ENCODE assay signal across 8 cellular contexts in genomic region chr6:131628726-131629125, GRCh38. TPM values are rescaled to one million over a fixed set of nuclear protein-coding genes. Genes with fewer than 3 reads are reported as not detected.
DNase-seq lines count a peak whose midpoint lies in the region; ATAC-seq and TF ChIP-seq lines count a peak whose summit lies in the region.

No MANE protein-coding gene starts in this region.

- H3K79me2 ChIP-seq in GM23338 (replicated peaks; ENCODE audit: insufficient read depth) = peaks cover 7% of the 10 kb centered on the region

- H3K9me3 Mint-ChIP-seq in GM23338 = no peaks in the 10 kb centered on the region

- H2AFZ ChIP-seq in GM23338 = peak overlapping the region; percentile 82

- no peak overlapping the region for H3K27ac Mint-ChIP-seq in GM23338

- no peaks in the 10 kb centered on the region for H3K4me1 ChIP-seq in GM23338 (ENCODE audit: insufficient read depth)
- H3K4me1 ChIP-seq in skeletal muscle tissue (ENCODE audit: control insufficient read depth in 3 of 3, insufficient read depth in 3 of 3, low read length in 3 of 3) = peaks cover 5 to 8% (median 7%) of the 10 kb centered on the region in 3 donors

- no peak for DNase-seq in GM23338 (ENCODE audit: low spot score)
- peak; percentile 64 for DNase-seq in SK-MEL-5 (ENCODE audit: low read depth, low spot score)
- peak; percentile 4 for DNase-seq in fibroblast of villous mesenchyme (ENCODE audit: low read depth)
- DNase-seq in NCI-H774 (lab: John Stamatoyannopoulos, UW) = no peak
- DNase-seq in GM10266 (ENCODE audit: extremely low spot score) = no peak

- no peaks in the 10 kb centered on the region for H3K9me3 ChIP-seq in skeletal muscle tissue (ENCODE audit: control insufficient read depth in 3 of 3, low read length in 3 of 3)

- no peaks in the 10 kb centered on the region; the same call in 2 of the 3 replicates for H3K36me3 Mint-ChIP-seq in GM23338 (ENCODE audit: low read depth)

- 0 out of 2 replicates have a peak, but pooled peaks cover 3% of the 10 kb centered on the region for H3F3A ChIP-seq in GM23338 (replicated peaks; ENCODE audit: low read depth)

- H3K4me3 Mint-ChIP-seq in GM23338 = peak overlapping the region; percentile 93; the same call in 2 of the 3 replicates

- H3K9ac ChIP-seq in skeletal muscle tissue (ENCODE audit: low read depth in 1 of 3, low read length in 3 of 3) = peak overlapping the region; percentile 81 to 92 (median 87)

- no peak for TF ChIP-seq CTCF in GM23338 (conservative IDR thresholded peaks at IDR 0.05; ENCODE audit: low read depth in 2 of 2)
- no peak for TF ChIP-seq CTCF in fibroblast of villous mesenchyme (IDR thresholded peaks at IDR 0.05; ENCODE audit: insufficient read depth, low read depth, low read length)
- no peak for TF ChIP-seq CTCF in GM10266 (IDR thresholded peaks at IDR 0.05; ENCODE audit: control insufficient read depth, insufficient read depth, low read depth, missing control alignments)

- peaks cover 6% of the 10 kb centered on the region for H3K4me1 Mint-ChIP-seq in GM23338

- H3K36me3 ChIP-seq in GM23338 (ENCODE audit: insufficient read depth) (no peaks in the 10 kb centered on the region), skeletal muscle tissue (ENCODE audit: control insufficient read depth in 3 of 3, insufficient read depth in 3 of 3, low read length in 3 of 3) (peaks cover 5 to 17% (median 13%) of the 10 kb centered on the region in 3 donors)

- ATAC-seq in GM23338 (no peak), HG03280 (IDR thresholded peaks at IDR 0.05; ENCODE audit: unreplicated experiment) (no peak), HG03196 (IDR thresholded peaks at IDR 0.05; ENCODE audit: unreplicated experiment) (no peak)

- no peaks in the 10 kb centered on the region for H4K20me1 ChIP-seq in GM23338 (replicated peaks; ENCODE audit: insufficient read depth)

- H3K27me3 Mint-ChIP-seq in GM23338 (ENCODE audit: insufficient read depth, low read depth, poor library complexity) = peaks cover 3% of the 10 kb centered on the region

- in situ Hi-C loops in SK-MEL-5 (cut with HindIII; ENCODE audit: low pct_unique_long_range_greater_than_20kb, low sequenced_read_pairs) = no loop called here

- H3K4me3 ChIP-seq in GM23338 (no peak overlapping the region), fibroblast of villous mesenchyme (ENCODE audit: low read depth, low read length) (no peak overlapping the region), skeletal muscle tissue (ENCODE audit: low read length in 3 of 3) (peak overlapping the region; percentile 82 to 91 (median 89))

- no peaks in the 10 kb centered on the region for H3K27me3 ChIP-seq in GM23338 (ENCODE audit: insufficient read depth)
- H3K27me3 ChIP-seq in skeletal muscle tissue (ENCODE audit: control insufficient read depth in 3 of 3, insufficient read depth in 3 of 3, low read length in 3 of 3) = no peaks in the 10 kb centered on the region

- H3K27ac ChIP-seq in GM23338 (ENCODE audit: low read depth) (no peak overlapping the region), skeletal muscle tissue (ENCODE audit: low read depth, low read length) (no peak overlapping the region)

- H3K4me2 ChIP-seq in GM23338 = peak overlapping the region; percentile 49; the same call in 1 of the 2 replicates

- no peaks in the 10 kb centered on the region for H3K9me2 ChIP-seq in GM23338 (ENCODE audit: insufficient read depth)

TF ChIP-seq in GM23338, 12 proteins besides CTCF, POLR2A, EP300 and RAD21 (continues in another document):
- no peak for TF ChIP-seq NANOG (IDR thresholded peaks at IDR 0.05; ENCODE audit: borderline replicate concordance)
- TF ChIP-seq, protein P1, sequence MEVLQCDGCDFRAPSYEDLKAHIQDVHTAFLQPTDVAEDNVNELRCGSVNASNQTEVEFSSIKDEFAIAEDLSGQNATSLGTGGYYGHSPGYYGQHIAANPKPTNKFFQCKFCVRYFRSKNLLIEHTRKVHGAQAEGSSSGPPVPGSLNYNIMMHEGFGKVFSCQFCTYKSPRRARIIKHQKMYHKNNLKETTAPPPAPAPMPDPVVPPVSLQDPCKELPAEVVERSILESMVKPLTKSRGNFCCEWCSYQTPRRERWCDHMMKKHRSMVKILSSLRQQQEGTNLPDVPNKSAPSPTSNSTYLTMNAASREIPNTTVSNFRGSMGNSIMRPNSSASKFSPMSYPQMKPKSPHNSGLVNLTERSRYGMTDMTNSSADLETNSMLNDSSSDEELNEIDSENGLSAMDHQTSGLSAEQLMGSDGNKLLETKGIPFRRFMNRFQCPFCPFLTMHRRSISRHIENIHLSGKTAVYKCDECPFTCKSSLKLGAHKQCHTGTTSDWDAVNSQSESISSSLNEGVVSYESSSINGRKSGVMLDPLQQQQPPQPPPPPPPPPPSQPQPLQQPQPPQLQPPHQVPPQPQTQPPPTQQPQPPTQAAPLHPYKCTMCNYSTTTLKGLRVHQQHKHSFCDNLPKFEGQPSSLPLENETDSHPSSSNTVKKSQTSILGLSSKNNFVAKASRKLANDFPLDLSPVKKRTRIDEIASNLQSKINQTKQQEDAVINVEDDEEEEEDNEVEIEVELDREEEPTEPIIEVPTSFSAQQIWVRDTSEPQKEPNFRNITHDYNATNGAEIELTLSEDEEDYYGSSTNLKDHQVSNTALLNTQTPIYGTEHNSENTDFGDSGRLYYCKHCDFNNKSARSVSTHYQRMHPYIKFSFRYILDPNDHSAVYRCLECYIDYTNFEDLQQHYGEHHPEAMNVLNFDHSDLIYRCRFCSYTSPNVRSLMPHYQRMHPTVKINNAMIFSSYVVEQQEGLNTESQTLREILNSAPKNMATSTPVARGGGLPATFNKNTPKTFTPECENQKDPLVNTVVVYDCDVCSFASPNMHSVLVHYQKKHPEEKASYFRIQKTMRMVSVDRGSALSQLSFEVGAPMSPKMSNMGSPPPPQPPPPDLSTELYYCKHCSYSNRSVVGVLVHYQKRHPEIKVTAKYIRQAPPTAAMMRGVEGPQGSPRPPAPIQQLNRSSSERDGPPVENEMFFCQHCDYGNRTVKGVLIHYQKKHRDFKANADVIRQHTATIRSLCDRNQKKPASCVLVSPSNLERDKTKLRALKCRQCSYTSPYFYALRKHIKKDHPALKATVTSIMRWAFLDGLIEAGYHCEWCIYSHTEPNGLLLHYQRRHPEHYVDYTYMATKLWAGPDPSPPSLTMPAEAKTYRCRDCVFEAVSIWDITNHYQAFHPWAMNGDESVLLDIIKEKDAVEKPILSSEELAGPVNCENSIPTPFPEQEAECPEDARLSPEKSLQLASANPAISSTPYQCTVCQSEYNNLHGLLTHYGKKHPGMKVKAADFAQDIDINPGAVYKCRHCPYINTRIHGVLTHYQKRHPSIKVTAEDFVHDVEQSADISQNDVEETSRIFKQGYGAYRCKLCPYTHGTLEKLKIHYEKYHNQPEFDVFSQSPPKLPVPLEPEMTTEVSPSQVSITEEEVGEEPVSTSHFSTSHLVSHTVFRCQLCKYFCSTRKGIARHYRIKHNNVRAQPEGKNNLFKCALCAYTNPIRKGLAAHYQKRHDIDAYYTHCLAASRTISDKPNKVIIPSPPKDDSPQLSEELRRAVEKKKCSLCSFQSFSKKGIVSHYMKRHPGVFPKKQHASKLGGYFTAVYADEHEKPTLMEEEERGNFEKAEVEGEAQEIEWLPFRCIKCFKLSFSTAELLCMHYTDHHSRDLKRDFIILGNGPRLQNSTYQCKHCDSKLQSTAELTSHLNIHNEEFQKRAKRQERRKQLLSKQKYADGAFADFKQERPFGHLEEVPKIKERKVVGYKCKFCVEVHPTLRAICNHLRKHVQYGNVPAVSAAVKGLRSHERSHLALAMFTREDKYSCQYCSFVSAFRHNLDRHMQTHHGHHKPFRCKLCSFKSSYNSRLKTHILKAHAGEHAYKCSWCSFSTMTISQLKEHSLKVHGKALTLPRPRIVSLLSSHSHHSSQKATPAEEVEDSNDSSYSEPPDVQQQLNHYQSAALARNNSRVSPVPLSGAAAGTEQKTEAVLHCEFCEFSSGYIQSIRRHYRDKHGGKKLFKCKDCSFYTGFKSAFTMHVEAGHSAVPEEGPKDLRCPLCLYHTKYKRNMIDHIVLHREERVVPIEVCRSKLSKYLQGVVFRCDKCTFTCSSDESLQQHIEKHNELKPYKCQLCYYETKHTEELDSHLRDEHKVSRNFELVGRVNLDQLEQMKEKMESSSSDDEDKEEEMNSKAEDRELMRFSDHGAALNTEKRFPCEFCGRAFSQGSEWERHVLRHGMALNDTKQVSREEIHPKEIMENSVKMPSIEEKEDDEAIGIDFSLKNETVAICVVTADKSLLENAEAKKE (CRISPR knock-in tag; IDR thresholded peaks at IDR 0.05) = no peak
- no peak for TF ChIP-seq POLR2AphosphoS5 (IDR thresholded peaks at IDR 0.05; ENCODE audit: low read depth)
- no peak for TF ChIP-seq ZNF331 (CRISPR knock-in tag; IDR thresholded peaks at IDR 0.05; ENCODE audit: low read depth)
- no peak for TF ChIP-seq ETS1 (IDR thresholded peaks at IDR 0.05)

RNA-seq across cellular contexts. Expression of gene MED23, which starts 0.7 kb away (rescaled TPM):
- total RNA-seq in GM23338 (2014; rRNA removed; shearing (Covaris generic)) = 22.5 and 23.6 TPM in 2 replicates
- 7.3 and 8.6 TPM in 2 replicates for polyA plus RNA-seq in GM23338 (2016; fragmentation: Nextera tagmentation; extraction: Ambion mirVana)
- 22.9 TPM in 2 replicates for total RNA-seq in SK-MEL-5 (2014; rRNA removed; shearing (Covaris generic))
- 13.0 and 18.8 TPM in 2 replicates for polyA plus RNA-seq in SK-MEL-5 (2015; cell fraction: cytosol; rRNA removed)
- polyA plus RNA-seq in SK-MEL-5 (2015; cell fraction: nucleus; rRNA removed) = 146 and 149 TPM in 2 replicates
- total RNA-seq in fibroblast of villous mesenchyme (35.1 and 54.4 TPM in 2 replicates), skeletal muscle tissue (35.0 TPM)

RNA-seq across cellular contexts. Expression of gene ENPP3, which starts 8.4 kb away (rescaled TPM):
- not detected in 2 replicates for total RNA-seq in GM23338 (2014; rRNA removed; shearing (Covaris generic))
- not detected in 2 replicates for polyA plus RNA-seq in GM23338 (2016; fragmentation: Nextera tagmentation; extraction: Ambion mirVana)
- 0.66 and 1.5 TPM in 2 replicates for total RNA-seq in SK-MEL-5 (2014; rRNA removed; shearing (Covaris generic))
- 0.14 and 0.46 TPM in 2 replicates for polyA plus RNA-seq in SK-MEL-5 (2015; cell fraction: cytosol; rRNA removed)
- polyA plus RNA-seq in SK-MEL-5 (2015; cell fraction: nucleus; rRNA removed) = 3.3 and 4.1 TPM in 2 replicates
- total RNA-seq in fibroblast of villous mesenchyme = under 0.01 TPM in 1 of 2 replicates, not detected in the other
- 1.0 TPM for total RNA-seq in skeletal muscle tissue

RNA-seq across cellular contexts. Expression of gene ARG1, which starts 55.7 kb away (rescaled TPM):
- not detected in 2 replicates for total RNA-seq in GM23338 (2014; rRNA removed; shearing (Covaris generic))
- polyA plus RNA-seq in GM23338 (2016; fragmentation: Nextera tagmentation; extraction: Ambion mirVana) = 0.18 and 0.42 TPM in 2 replicates
- not detected in 2 replicates for total RNA-seq in SK-MEL-5 (2014; rRNA removed; shearing (Covaris generic))
- polyA plus RNA-seq in SK-MEL-5 (2015; cell fraction: cytosol; rRNA removed) = not detected in 2 replicates
- polyA plus RNA-seq in SK-MEL-5 (2015; cell fraction: nucleus; rRNA removed) = not detected in 2 replicates
- total RNA-seq in fibroblast of villous mesenchyme = not detected in 2 replicates
- total RNA-seq in skeletal muscle tissue = 1.0 TPM

Comparison
In these comparisons a context has a peak if more than half of its experiments do, and no peak if none do; other contexts are left out.
1. DNase-seq: peak in SK-MEL-5 (single experiment) and fibroblast of villous mesenchyme (single experiment); none in GM23338 (single experiment), NCI-H774 (single experiment) and GM10266 (single experiment).
2. H3K4me3 ChIP-seq: peak in skeletal muscle tissue (3 of 3); none in GM23338 (single experiment) and fibroblast of villous mesenchyme (single experiment).